ENCODE assay signal across 14 cellular contexts in genomic region chr2:62504657-62505056, GRCh38. TPM values are rescaled to one million over a fixed set of nuclear protein-coding genes. Genes with fewer than 3 reads are reported as not detected.
DNase-seq lines count a peak whose midpoint lies in the region; ATAC-seq and TF ChIP-seq lines count a peak whose summit lies in the region.
"Had no signal": no experiment of that assay in that cellular context is flagged by ENCODE, and none has a peak within 500 bp of the region (broad histone marks: within the 10 kb centered on the region; RNA-seq: fewer than 3 reads in every experiment).

No MANE protein-coding gene starts in this region.

- no peaks in the 10 kb centered on the region for H3K9me3 Mint-ChIP-seq in progenitor cell of endocrine pancreas (ENCODE audit: low read depth)
- no peaks in the 10 kb centered on the region for H3K9me3 Mint-ChIP-seq in activated CD4-positive, alpha-beta T cell treated with anti-CD3 and anti-CD28 coated beads, Interleukin-2, amount 10 ng/mL, durations not matched to agents 7 days and 5 days

- intact Hi-C loops in HCT116 (cut with micrococcal nuclease): no loop called here
- intact Hi-C loops in Panc1 (cut with micrococcal nuclease; ENCODE audit: unreplicated experiment): no loop called here

- H4K20me1 ChIP-seq in HCT116 (ENCODE audit: insufficient read depth): no peaks in the 10 kb centered on the region

- H3K4me3 ChIP-seq in HCT116 (replicated peaks in 1 of 2; ENCODE audit: low read depth in 1 of 2, low read length in 2 of 2) (no peak overlapping the region), Panc1 (ENCODE audit: low read depth in 2 of 2, low read length in 2 of 2) (no peak overlapping the region), gastroesophageal sphincter (no peak overlapping the region)
- H3K4me3 ChIP-seq: SJCRH30 had no signal

- no peaks in the 10 kb centered on the region for H3K27me3 Mint-ChIP-seq in progenitor cell of endocrine pancreas
- H3K27me3 Mint-ChIP-seq in activated CD4-positive, alpha-beta T cell treated with anti-CD3 and anti-CD28 coated beads, Interleukin-2, amount 10 ng/mL, durations not matched to agents 7 days and 5 days: peaks cover 28% of the 10 kb centered on the region

- no peaks in the 10 kb centered on the region for H3K79me2 ChIP-seq in HCT116 (ENCODE audit: insufficient read depth, low read length)

- no peak for TF ChIP-seq CTCF in HCT116 (IDR thresholded peaks at IDR 0.05 in 2 of 3, conservative IDR thresholded peaks at IDR 0.05 in 1 of 3; ENCODE audit: borderline replicate concordance in 1 of 3, insufficient read depth in 1 of 3, low read depth in 2 of 3, low read length in 2 of 3)
- TF ChIP-seq CTCF in Panc1 (IDR thresholded peaks at IDR 0.05): no peak
- TF ChIP-seq CTCF in gastroesophageal sphincter (IDR thresholded peaks at IDR 0.05): no peak
- no peak for TF ChIP-seq CTCF in progenitor cell of endocrine pancreas (IDR thresholded peaks at IDR 0.05; ENCODE audit: unreplicated experiment)

- no peaks in the 10 kb centered on the region for H3K9me3 ChIP-seq in HCT116 (ENCODE audit: control insufficient read depth in 1 of 2, insufficient read depth in 1 of 2, low read depth in 1 of 2, low read length in 2 of 2)
- H3K9me3 ChIP-seq in Panc1 (ENCODE audit: control insufficient read depth, insufficient read depth, low read depth, low read length): no peaks in the 10 kb centered on the region
- no peaks in the 10 kb centered on the region for H3K9me3 ChIP-seq in gastroesophageal sphincter
- H3K9me3 ChIP-seq: SJCRH30 had no signal

- POLR2A ChIA-PET in HCT116 (lab: Charles Lee) (interaction anchor here (1.3 kb wide), 1 partner anchor 11 kb away, joined by 4 read pairs; no protein-coding TSS in a partner anchor), Panc1 (lab: Charles Lee) (no interaction called here)
- POLR2A ChIA-PET in activated CD4-positive, alpha-beta T cell treated with anti-CD3 and anti-CD28 coated beads, Interleukin-2, amount 10 ng/mL, durations not matched to agents 7 days and 5 days (lab: Charles Lee): no interaction called here

- H3K27ac ChIP-seq in HCT116 (ENCODE audit: low read depth, low read length): no peak overlapping the region
- H3K27ac ChIP-seq in Panc1 (ENCODE audit: low read length): peak overlapping the region; percentile 81
- peak overlapping the region in 3 of 4 donors; percentile 88 to 96 (median 95) for H3K27ac ChIP-seq in gastroesophageal sphincter
- H3K27ac ChIP-seq: KMS-11, SJCRH30 had no signal

- H3K9me2 ChIP-seq in HCT116 (ENCODE audit: insufficient read depth): no peaks in the 10 kb centered on the region

- H3K9ac ChIP-seq in HCT116 (ENCODE audit: low read length): no peak overlapping the region
- H3K9ac ChIP-seq: KMS-11 had no signal

- peak overlapping the region; percentile 62 for H2AFZ ChIP-seq in HCT116 (ENCODE audit: low read depth, low read length, poor library complexity, severe bottlenecking)

- peak overlapping the region; percentile 96 for H3K27ac Mint-ChIP-seq in progenitor cell of endocrine pancreas
- H3K27ac Mint-ChIP-seq in activated CD4-positive, alpha-beta T cell treated with anti-CD3 and anti-CD28 coated beads, Interleukin-2, amount 10 ng/mL, durations not matched to agents 7 days and 5 days: no peak overlapping the region

- ATAC-seq in HCT116: no peak
- no peak for ATAC-seq in Panc1
- no peak for ATAC-seq in gastroesophageal sphincter
- no peak for ATAC-seq in GM19328 (IDR thresholded peaks at IDR 0.05; ENCODE audit: unreplicated experiment)
- no peak for ATAC-seq in GM18519 (IDR thresholded peaks at IDR 0.05; ENCODE audit: low FRiP score, unreplicated experiment)

- TF ChIP-seq EP300 in gastroesophageal sphincter (IDR thresholded peaks at IDR 0.05): no peak

- no peak for DNase-seq in HCT116 (ENCODE audit: low read depth, low spot score)
- no peak for DNase-seq in Panc1 (ENCODE audit: low read depth, low spot score)
- no peak for DNase-seq in progenitor cell of endocrine pancreas (ENCODE audit: low spot score, unreplicated experiment)
- no peak for DNase-seq in NCI-H2081 (lab: John Stamatoyannopoulos, UW)
- DNase-seq in activated CD4-positive, alpha-beta T cell treated with anti-CD3 and anti-CD28 coated beads, Interleukin-2, amount 10 ng/mL, durations not matched to agents 7 days and 5 days: no peak
- DNase-seq: cortex of kidney, NCI-H1436 treated with DMSO at 0.1 percent for 48 hours, NCI-H526 treated with DMSO at 0.1 percent for 48 hours, SJCRH30 had no signal

- H3K4me2 ChIP-seq in HCT116 (ENCODE audit: low read length): no peak overlapping the region

- 86 to 91% methylated on average over 4 to 6 of the region's 6 CpGs for WGBS in gastroesophageal sphincter (ENCODE audit: low coverage in 1 of 2), 2 donors

- H3K36me3 ChIP-seq in HCT116 (ENCODE audit: control insufficient read depth in 1 of 2, insufficient read depth in 2 of 2, low read length in 2 of 2) (peaks cover 0 to 5% of the 10 kb centered on the region in 2 experiments; a peak in 2 of 4 replicates), Panc1 (ENCODE audit: control insufficient read depth, insufficient read depth, low read length) (no peaks in the 10 kb centered on the region), gastroesophageal sphincter (peaks cover 0 to 4% of the 10 kb centered on the region in 2 donors)
- H3K36me3 ChIP-seq: SJCRH30 had no signal

- CTCF ChIA-PET in HCT116 (lab: Charles Lee): no interaction called here
- CTCF ChIA-PET in Panc1 (lab: Charles Lee): no interaction called here
- CTCF ChIA-PET in activated CD4-positive, alpha-beta T cell treated with anti-CD3 and anti-CD28 coated beads, Interleukin-2, amount 10 ng/mL, durations not matched to agents 7 days and 5 days (lab: Charles Lee): no interaction called here

- RAD21 ChIA-PET in HCT116 (lab: Charles Lee; ENCODE audit: low non-redundant PET in 1 of 2, low total read pairs in 2 of 2, uncharacterized antibody in 2 of 2, unreplicated experiment in 2 of 2): no interaction called here

- peaks cover 4% of the 10 kb centered on the region for H3K36me3 Mint-ChIP-seq in progenitor cell of endocrine pancreas (ENCODE audit: insufficient read depth)
- no peaks in the 10 kb centered on the region for H3K36me3 Mint-ChIP-seq in activated CD4-positive, alpha-beta T cell treated with anti-CD3 and anti-CD28 coated beads, Interleukin-2, amount 10 ng/mL, durations not matched to agents 7 days and 5 days (ENCODE audit: low read depth)
- H3K36me3 Mint-ChIP-seq: CD4-positive, CD25-positive, alpha-beta regulatory T cell had no signal

- BruUV-seq in HCT116 (replicated peaks; lab: Mats Ljungman, UMichigan) (no TSS peak), Panc1 (replicated peaks; lab: Mats Ljungman, UMichigan) (no TSS peak)

- no peak for TF ChIP-seq RAD21 in HCT116 (IDR thresholded peaks at IDR 0.05; ENCODE audit: low read depth)

- H3K4me1 Mint-ChIP-seq in progenitor cell of endocrine pancreas (ENCODE audit: low read depth): peaks cover 7% of the 10 kb centered on the region
- peaks cover 8% of the 10 kb centered on the region for H3K4me1 Mint-ChIP-seq in activated CD4-positive, alpha-beta T cell treated with anti-CD3 and anti-CD28 coated beads, Interleukin-2, amount 10 ng/mL, durations not matched to agents 7 days and 5 days

- no peaks in the 10 kb centered on the region for H3K27me3 ChIP-seq in HCT116 (ENCODE audit: insufficient read depth, low read length)
- H3K27me3 ChIP-seq in Panc1 (ENCODE audit: control insufficient read depth, insufficient read depth, low read length): no peaks in the 10 kb centered on the region
- no peaks in the 10 kb centered on the region for H3K27me3 ChIP-seq in gastroesophageal sphincter
- H3K27me3 ChIP-seq: SJCRH30 had no signal

- TF ChIP-seq POLR2A in HCT116 (IDR thresholded peaks at IDR 0.05; ENCODE audit: borderline replicate concordance, extremely low read depth, insufficient read depth, insufficient read length) (no peak), gastroesophageal sphincter (IDR thresholded peaks at IDR 0.05) (no peak)

- H3K4me1 ChIP-seq in HCT116 (ENCODE audit: control insufficient read depth in 1 of 2, insufficient read depth in 2 of 2, low read length in 2 of 2) (peaks cover 3 to 39% of the 10 kb centered on the region in 2 experiments; a peak in 3 of 4 replicates), Panc1 (ENCODE audit: control insufficient read depth, insufficient read depth, low read length) (peaks cover 7% of the 10 kb centered on the region), gastroesophageal sphincter (peaks cover 0 to 20% (median 3%) of the 10 kb centered on the region in 3 donors)

- H3K4me3 Mint-ChIP-seq in progenitor cell of endocrine pancreas (ENCODE audit: low read depth): no peak overlapping the region
- H3K4me3 Mint-ChIP-seq in activated CD4-positive, alpha-beta T cell treated with anti-CD3 and anti-CD28 coated beads, Interleukin-2, amount 10 ng/mL, durations not matched to agents 7 days and 5 days: no peak overlapping the region

- in situ Hi-C loops in Panc1 (cut with HindIII; ENCODE audit: low pct_unique_long_range_greater_than_20kb, low sequenced_read_pairs): no loop called here

TF ChIP-seq in HCT116, 20 proteins besides CTCF, POLR2A, EP300 and RAD21 (continues in another document):
- TF ChIP-seq TCF7L2 (IDR thresholded peaks at IDR 0.05; ENCODE audit: borderline replicate concordance, extremely low read depth, insufficient read depth, insufficient read length) (no peak), POLR2AphosphoS5 (IDR thresholded peaks at IDR 0.05; ENCODE audit: low read depth, low read length) (no peak), ZBTB33 (IDR thresholded peaks at IDR 0.05; ENCODE audit: extremely low read depth, insufficient replicate concordance, low read length) (no peak), EZH2phosphoT487 (IDR thresholded peaks at IDR 0.05; ENCODE audit: borderline replicate concordance) (no peak), SRF (IDR thresholded peaks at IDR 0.05; ENCODE audit: low read depth) (no peak)

RNA-seq across cellular contexts. Expression of gene TMEM17, which starts 1.3 kb away (rescaled TPM):
- total RNA-seq in HCT116 (2021; ENCODE audit: unreplicated experiment): 3.2 TPM
- polyA plus RNA-seq in HCT116 (2012): 1.2 and 2.0 TPM in 2 replicates
- 4.1 TPM for total RNA-seq in Panc1 (2021; ENCODE audit: unreplicated experiment)
- 2.3 TPM for polyA plus RNA-seq in Panc1 (2012; ENCODE audit: insufficient read length)
- total RNA-seq in gastroesophageal sphincter: 1 to 10 TPM in 3 of 4 donors, under 1 TPM in 1; 0.22 to 3.4 (median 2.0) TPM
- total RNA-seq in progenitor cell of endocrine pancreas: 4.8 and 5.9 TPM in 2 replicates
- not detected for total RNA-seq in activated CD4-positive, alpha-beta T cell treated with anti-CD3 and anti-CD28 coated beads, Interleukin-2, amount 10 ng/mL, durations not matched to agents 7 days and 5 days
- total RNA-seq: CD4-positive, CD25-positive, alpha-beta regulatory T cell had no signal
- polyA plus RNA-seq: CD4-positive, CD25-positive, alpha-beta regulatory T cell had no signal
